In genomic region chr4:160403066-160403465, GRCh38 we compare ENCODE assay signal across 19 cellular contexts.
"Had no signal": no experiment of that assay in that cellular context is flagged by ENCODE, and none has a peak within 500 bp of the region (broad histone marks: within the 10 kb centered on the region; RNA-seq: fewer than 3 reads in every experiment).

No MANE protein-coding gene starts in this region.

- H3K4me2 ChIP-seq: smooth muscle cell had no signal

- H3K36me3 ChIP-seq: esophagus squamous epithelium, heart left ventricle had no signal

- H3K9me3 Mint-ChIP-seq: nephron progenitor cell, type B pancreatic cell had no signal

- H3K4me1 Mint-ChIP-seq: naive B cell, nephron progenitor cell had no signal

- H3K36me3 Mint-ChIP-seq: naive B cell, type B pancreatic cell had no signal

- DNase-seq: cortex of kidney; effector CD8-positive, alpha-beta T cell; esophagus squamous epithelium; foreskin keratinocyte; heart left ventricle; hippocampal formation; left colon; left ventricle myocardium superior; mesendoderm; naive B cell; nephron progenitor cell; right cardiac atrium; stimulated activated CD4-positive, alpha-beta T cell treated with anti-CD3 and anti-CD28 coated beads, Interleukin-2, amount 100 ng/mL, for 48 hours; stimulated activated naive CD4-positive, alpha-beta T cell treated with Interleukin-2 at 50 U/mL for 16 hours had no signal

- H3K27me3 ChIP-seq: dorsolateral prefrontal cortex, esophagus squamous epithelium, foreskin keratinocyte, heart left ventricle had no signal

- H3K4me1 ChIP-seq: esophagus squamous epithelium, foreskin keratinocyte, heart left ventricle had no signal

- H3K27ac ChIP-seq: dorsolateral prefrontal cortex, epithelial cell of prostate, esophagus squamous epithelium, foreskin keratinocyte, heart left ventricle had no signal

- H3K27me3 Mint-ChIP-seq: naive B cell, type B pancreatic cell had no signal

- H3K4me3 ChIP-seq: dorsolateral prefrontal cortex, esophagus squamous epithelium, heart left ventricle, lung, smooth muscle cell had no signal

- H3K4me3 Mint-ChIP-seq: naive B cell, nephron progenitor cell, type B pancreatic cell had no signal

- H3K27ac Mint-ChIP-seq: naive B cell, nephron progenitor cell, type B pancreatic cell had no signal
